ENCODE assay signal across 25 cellular contexts in the genomic region with DNA sequence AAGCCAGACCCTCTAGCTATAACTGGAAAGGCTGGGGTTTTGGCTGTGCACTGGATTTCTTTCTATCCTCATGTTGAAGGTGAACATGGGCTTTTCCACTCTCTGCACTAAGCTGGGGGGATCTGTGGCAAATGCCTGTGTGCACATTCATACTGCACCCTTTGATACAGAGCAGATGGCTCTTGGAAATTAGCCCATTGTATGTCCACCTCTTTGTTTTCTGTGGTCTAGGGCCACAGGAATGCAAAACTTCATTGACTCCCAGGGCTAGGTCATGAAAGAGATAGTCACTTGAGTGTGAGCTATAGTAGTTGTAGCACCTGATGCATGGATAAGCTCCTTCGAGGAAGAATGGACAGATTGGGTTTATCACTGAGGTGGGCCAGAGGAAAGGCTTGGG. TPM values are rescaled to one million over a fixed set of nuclear protein-coding genes. Genes with fewer than 3 reads are reported as not detected.
"Had no signal": no experiment of that assay in that cellular context is flagged by ENCODE, and none has a peak within 500 bp of the region (broad histone marks: within the 10 kb centered on the region; RNA-seq: fewer than 3 reads in every experiment).

No MANE protein-coding gene starts in this region.

- ATAC-seq: HepG2 had no signal

- H3K9me3 ChIP-seq: MG63, SK-N-SH had no signal

- H3K9ac ChIP-seq: SK-N-SH had no signal

- H3K36me3 ChIP-seq: MG63 had no signal

- H3K27me3 ChIP-seq: MG63 had no signal

- FAIRE-seq: HepG2, RCC 7860 had no signal

- H3K9me2 ChIP-seq: SK-N-SH had no signal

- H3K4me3 ChIP-seq: MG63 had no signal

- DNase-seq: IMR-90; Karpas-422; KG1; MG63; NCI-H1092 treated with DMSO at 0.1 percent for 48 hours; NCI-H1436; NCI-H1694; NCI-H187 treated with DMSO at 0.1 percent for 48 hours; NCI-H2029 treated with DMSO at 0.1 percent for 48 hours; NCI-H2227 treated with DMSO at 0.1 percent for 48 hours; NCI-H446; NCI-H510A; NCI-H524 treated with DMSO at 0.1 percent for 48 hours; NCI-H69; NCI-H774; NK-92 treated with Interleukin-12 subunit alpha and Interleukin-12 subunit beta, amount 100 ng/mL, for 24 hours; SHP77; SK-N-SH; SW 1271 had no signal

- H3K27ac ChIP-seq: RWPE1 had no signal

- H3K4me2 ChIP-seq: SK-N-SH had no signal

RNA-seq across cellular contexts. Expression of gene OR14A16, which starts 5.7 kb away (rescaled TPM):
- total RNA-seq: HepG2, HT1080, IMR-90, OCI-LY7, SK-MEL-5 had no signal
- polyA plus RNA-seq: HepG2, IMR-90, SK-N-SH had no signal

RNA-seq across cellular contexts. Expression of gene OR11L1, which starts 12.0 kb away (rescaled TPM):
- total RNA-seq: HepG2, HT1080, IMR-90, OCI-LY7, SK-MEL-5 had no signal
- polyA plus RNA-seq: HepG2, IMR-90, SK-N-SH had no signal

RNA-seq across cellular contexts. Expression of gene TRIM58, which starts 27.3 kb away (rescaled TPM):
- total RNA-seq: HepG2, OCI-LY7 had no signal
- polyA plus RNA-seq: HepG2 had no signal
